In the genomic region with DNA sequence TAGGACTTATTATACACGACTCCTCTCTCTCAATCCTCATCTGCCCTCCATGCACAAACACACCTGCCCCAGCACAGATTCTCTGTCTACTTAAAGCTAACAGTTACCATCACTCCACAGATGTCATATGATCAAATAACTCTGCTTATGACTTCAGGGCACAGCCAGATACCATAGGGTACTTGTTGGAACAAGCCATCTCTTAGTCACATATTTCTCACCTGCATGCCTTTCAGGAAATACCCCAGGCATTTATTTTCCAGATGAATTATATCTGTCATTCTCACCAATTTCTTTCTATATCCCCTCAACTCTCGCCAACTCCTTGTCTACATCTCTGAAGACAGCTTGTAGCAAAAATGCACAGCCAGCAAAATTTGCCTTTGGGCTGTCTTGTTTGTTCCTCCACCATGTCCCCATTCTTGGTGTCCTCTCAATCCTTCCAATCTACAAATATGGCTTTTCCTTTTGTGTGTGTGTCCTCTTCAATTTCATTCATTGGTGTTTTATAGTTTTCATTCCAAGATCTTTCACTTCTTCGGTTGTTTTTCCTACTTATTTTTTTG, we compare ENCODE assay signal across 21 cellular contexts.
"Had no signal": no experiment of that assay in that cellular context is flagged by ENCODE, and none has a peak within 500 bp of the region (broad histone marks: within the 10 kb centered on the region; RNA-seq: fewer than 3 reads in every experiment).

No MANE protein-coding gene starts in this region.

- H3K36me3 ChIP-seq: adrenal gland, colonic mucosa, neural progenitor cell, ovary, sigmoid colon, spleen, stomach, WERI-Rb-1 had no signal

- H3K4me2 ChIP-seq: neural progenitor cell had no signal

- H3K4me3 Mint-ChIP-seq: activated CD4-positive, alpha-beta memory T cell treated with anti-CD3 and anti-CD28 coated beads for 36 hours; activated CD4-positive, alpha-beta T cell treated with anti-CD3 and anti-CD28 coated beads for 36 hours; activated CD8-positive, alpha-beta memory T cell treated with anti-CD3 and anti-CD28 coated beads, Interleukin-2, amount 10 ng/mL, durations not matched to agents 7 days and 5 days; activated naive CD4-positive, alpha-beta T cell treated with anti-CD3 and anti-CD28 coated beads, Interleukin-2, amount 50 U/mL, for 24 hours; activated T-cell treated with anti-CD3 and anti-CD28 coated beads, Interleukin-2, amount 50 U/mL, for 24 hours; naive B cell; neural progenitor cell; T-helper 1 cell treated with Interleukin-12 subunit alpha and Interleukin-12 subunit beta and Interleukin-4 antibody, amounts not matched to agents 30 μg/mL and 1 μg/mL, for 36 hours had no signal

- H3K4me3 ChIP-seq: adrenal gland, colonic mucosa, lung, neural progenitor cell, ovary, sigmoid colon, spleen, stomach, testis had no signal

- H3K27me3 ChIP-seq: colonic mucosa, neural progenitor cell, ovary, testis had no signal

- H3K27ac ChIP-seq: adrenal gland, colonic mucosa, neural progenitor cell, ovary, sigmoid colon, spleen, stomach, testis, WERI-Rb-1 had no signal

- H3K27ac Mint-ChIP-seq: activated CD4-positive, alpha-beta memory T cell treated with anti-CD3 and anti-CD28 coated beads for 36 hours; activated CD4-positive, alpha-beta T cell treated with anti-CD3 and anti-CD28 coated beads for 36 hours; activated CD8-positive, alpha-beta memory T cell treated with anti-CD3 and anti-CD28 coated beads, Interleukin-2, amount 10 ng/mL, durations not matched to agents 7 days and 5 days; activated naive CD4-positive, alpha-beta T cell treated with anti-CD3 and anti-CD28 coated beads, Interleukin-2, amount 50 U/mL, for 24 hours; activated T-cell treated with anti-CD3 and anti-CD28 coated beads, Interleukin-2, amount 50 U/mL, for 24 hours; naive B cell; neural progenitor cell; T-helper 1 cell treated with Interleukin-12 subunit alpha and Interleukin-12 subunit beta and Interleukin-4 antibody, amounts not matched to agents 30 μg/mL and 1 μg/mL, for 36 hours had no signal

- H3K9me3 ChIP-seq: colonic mucosa, testis had no signal

- H3K4me1 Mint-ChIP-seq: activated CD4-positive, alpha-beta T cell treated with anti-CD3 and anti-CD28 coated beads for 36 hours; activated CD8-positive, alpha-beta memory T cell treated with anti-CD3 and anti-CD28 coated beads, Interleukin-2, amount 10 ng/mL, durations not matched to agents 7 days and 5 days; activated naive CD4-positive, alpha-beta T cell treated with anti-CD3 and anti-CD28 coated beads, Interleukin-2, amount 50 U/mL, for 24 hours; naive B cell; neural progenitor cell had no signal

- DNase-seq: activated CD4-positive, alpha-beta memory T cell treated with anti-CD3 and anti-CD28 coated beads for 36 hours; activated CD4-positive, alpha-beta T cell treated with anti-CD3 and anti-CD28 coated beads for 36 hours; activated CD8-positive, alpha-beta memory T cell treated with anti-CD3 and anti-CD28 coated beads, Interleukin-2, amount 10 ng/mL, durations not matched to agents 7 days and 5 days; activated effector memory CD4-positive, alpha-beta T cell treated with anti-CD3 and anti-CD28 coated beads, Interleukin-2, amount 50 U/mL, for 16 hours; activated T-cell treated with anti-CD3 and anti-CD28 coated beads, Interleukin-2, amount 50 U/mL, for 24 hours; adrenal gland; central memory CD4-positive, alpha-beta T cell; colonic mucosa; foreskin fibroblast; naive B cell; ovary; sigmoid colon; spleen; stomach; testis; WERI-Rb-1 had no signal

- H2AFZ ChIP-seq: neural progenitor cell had no signal

- ATAC-seq: activated CD4-positive, alpha-beta T cell treated with anti-CD3 and anti-CD28 coated beads for 36 hours; activated CD8-positive, alpha-beta memory T cell treated with anti-CD3 and anti-CD28 coated beads, Interleukin-2, amount 10 ng/mL, durations not matched to agents 7 days and 5 days had no signal

- H3K4me1 ChIP-seq: adrenal gland, colonic mucosa, neural progenitor cell, sigmoid colon, spleen, stomach, testis had no signal

- FAIRE-seq: endometrium had no signal

- H3K36me3 Mint-ChIP-seq: activated CD4-positive, alpha-beta memory T cell treated with anti-CD3 and anti-CD28 coated beads for 36 hours; activated CD8-positive, alpha-beta memory T cell treated with anti-CD3 and anti-CD28 coated beads, Interleukin-2, amount 10 ng/mL, durations not matched to agents 7 days and 5 days; activated naive CD4-positive, alpha-beta T cell treated with anti-CD3 and anti-CD28 coated beads, Interleukin-2, amount 50 U/mL, for 24 hours; neural progenitor cell had no signal

- H3K9ac ChIP-seq: neural progenitor cell had no signal

- H3K9me3 Mint-ChIP-seq: activated T-cell treated with anti-CD3 and anti-CD28 coated beads, Interleukin-2, amount 50 U/mL, for 24 hours had no signal
